8 cellular contexts compared by ENCODE assay signal in genomic region chr17:73770115-73770848, GRCh38.
DNase-seq lines count a peak whose midpoint lies in the region.

No MANE protein-coding gene starts in this region.

- no peaks in the 10 kb centered on the region for H3K4me1 Mint-ChIP-seq in activated naive CD4-positive, alpha-beta T cell treated with anti-CD3 and anti-CD28 coated beads for 36 hours (ENCODE audit: low read depth)
- no peaks in the 10 kb centered on the region for H3K4me1 Mint-ChIP-seq in activated CD4-positive, alpha-beta T cell treated with anti-CD3 and anti-CD28 coated beads, Interleukin-2, amount 10 ng/mL, durations not matched to agents 24 days and 14 days

- H2AFZ ChIP-seq in GM23248: no peak overlapping the region

- H3K4me3 Mint-ChIP-seq in activated naive CD4-positive, alpha-beta T cell treated with anti-CD3 and anti-CD28 coated beads for 36 hours: no peak overlapping the region
- no peak overlapping the region for H3K4me3 Mint-ChIP-seq in activated CD4-positive, alpha-beta T cell treated with anti-CD3 and anti-CD28 coated beads, Interleukin-2, amount 10 ng/mL, durations not matched to agents 24 days and 14 days

- no peak overlapping the region for H3K4me3 ChIP-seq in GM23248

- no peaks in the 10 kb centered on the region for H3K4me1 ChIP-seq in GM23248 (ENCODE audit: insufficient read depth)

- in situ Hi-C loops in GM23248 (cut with MboI): no loop called here

- no peaks in the 10 kb centered on the region for H3K9me3 Mint-ChIP-seq in activated naive CD4-positive, alpha-beta T cell treated with anti-CD3 and anti-CD28 coated beads for 36 hours
- no peaks in the 10 kb centered on the region for H3K9me3 Mint-ChIP-seq in activated CD4-positive, alpha-beta T cell treated with anti-CD3 and anti-CD28 coated beads, Interleukin-2, amount 10 ng/mL, durations not matched to agents 24 days and 14 days

- no peak overlapping the region for H3K27ac ChIP-seq in GM23248

- no peaks in the 10 kb centered on the region for H3K9me2 ChIP-seq in GM23248 (ENCODE audit: insufficient read depth)

- no peaks in the 10 kb centered on the region for H3K36me3 Mint-ChIP-seq in activated naive CD4-positive, alpha-beta T cell treated with anti-CD3 and anti-CD28 coated beads for 36 hours (ENCODE audit: low read depth)
- H3K36me3 Mint-ChIP-seq in activated CD4-positive, alpha-beta T cell treated with anti-CD3 and anti-CD28 coated beads, Interleukin-2, amount 10 ng/mL, durations not matched to agents 24 days and 14 days (ENCODE audit: low read depth): no peaks in the 10 kb centered on the region

- no peaks in the 10 kb centered on the region for H3K79me2 ChIP-seq in GM23248 (ENCODE audit: insufficient read depth)

- intact Hi-C loops in activated naive CD4-positive, alpha-beta T cell treated with anti-CD3 and anti-CD28 coated beads for 36 hours (cut with micrococcal nuclease): no loop called here
- intact Hi-C loops in activated CD4-positive, alpha-beta T cell treated with anti-CD3 and anti-CD28 coated beads, Interleukin-2, amount 10 ng/mL, durations not matched to agents 24 days and 14 days (cut with micrococcal nuclease): no loop called here

- H3K4me2 ChIP-seq in GM23248 (ENCODE audit: unreplicated experiment): no peak overlapping the region

- CTCF ChIA-PET in activated naive CD4-positive, alpha-beta T cell treated with anti-CD3 and anti-CD28 coated beads for 36 hours (lab: Charles Lee): no interaction called here

- H3K27ac Mint-ChIP-seq in activated naive CD4-positive, alpha-beta T cell treated with anti-CD3 and anti-CD28 coated beads for 36 hours: no peak overlapping the region
- no peak overlapping the region for H3K27ac Mint-ChIP-seq in activated CD4-positive, alpha-beta T cell treated with anti-CD3 and anti-CD28 coated beads, Interleukin-2, amount 10 ng/mL, durations not matched to agents 24 days and 14 days

- H3K9me3 ChIP-seq in GM23248 (ENCODE audit: low read depth): no peaks in the 10 kb centered on the region

- 0 out of 2 replicates have a peak, but pooled peaks cover 1% of the 10 kb centered on the region for H3K27me3 ChIP-seq in GM23248 (replicated peaks; ENCODE audit: insufficient read depth)

- H3K9ac ChIP-seq in GM23248: no peak overlapping the region

- DNase-seq in GM23248: peak; percentile 90
- peak; percentile 14 for DNase-seq in RPMI8226
- peak; percentile 54 for DNase-seq in glomerular visceral epithelial cell (ENCODE audit: extremely low spot score)
- DNase-seq in pulmonary artery endothelial cell (ENCODE audit: low read depth, low spot score): peak; percentile 3
- DNase-seq in HT-29 (ENCODE audit: low spot score): no peak
- DNase-seq in GF-D8 (lab: John Stamatoyannopoulos, UW): no peak
- DNase-seq in activated naive CD4-positive, alpha-beta T cell treated with anti-CD3 and anti-CD28 coated beads for 36 hours: no peak
- DNase-seq in activated CD4-positive, alpha-beta T cell treated with anti-CD3 and anti-CD28 coated beads, Interleukin-2, amount 10 ng/mL, durations not matched to agents 24 days and 14 days: no peak

- H3K36me3 ChIP-seq in GM23248 (ENCODE audit: low read depth): no peaks in the 10 kb centered on the region

- no peaks in the 10 kb centered on the region for H4K20me1 ChIP-seq in GM23248 (ENCODE audit: insufficient read depth)

- no peaks in the 10 kb centered on the region for H3F3A ChIP-seq in GM23248 (ENCODE audit: insufficient read depth)

- H3K27me3 Mint-ChIP-seq in activated naive CD4-positive, alpha-beta T cell treated with anti-CD3 and anti-CD28 coated beads for 36 hours (ENCODE audit: low read depth): no peaks in the 10 kb centered on the region
- H3K27me3 Mint-ChIP-seq in activated CD4-positive, alpha-beta T cell treated with anti-CD3 and anti-CD28 coated beads, Interleukin-2, amount 10 ng/mL, durations not matched to agents 24 days and 14 days: peaks cover 2% of the 10 kb centered on the region

- 28 to 29% methylated on average over 12 of the region's 12 CpGs for WGBS in GM23248 (ENCODE audit: low coverage in 1 of 2, low lambda C conversion rate in 2 of 2, missing lambda C conversion rate in 2 of 2), 2 experiments

Comparison
In these comparisons a context has a peak if more than half of its experiments do, and no peak if none do; other contexts are left out.
1. DNase-seq: peak in GM23248 (single experiment), RPMI8226 (single experiment), glomerular visceral epithelial cell (single experiment) and pulmonary artery endothelial cell (single experiment); none in HT-29 (single experiment), GF-D8 (single experiment), activated naive CD4-positive, alpha-beta T cell treated with anti-CD3 and anti-CD28 coated beads for 36 hours (single experiment) and activated CD4-positive, alpha-beta T cell treated with anti-CD3 and anti-CD28 coated beads, Interleukin-2, amount 10 ng/mL, durations not matched to agents 24 days and 14 days (single experiment).